12 cellular contexts compared by ENCODE assay signal in the genomic region with DNA sequence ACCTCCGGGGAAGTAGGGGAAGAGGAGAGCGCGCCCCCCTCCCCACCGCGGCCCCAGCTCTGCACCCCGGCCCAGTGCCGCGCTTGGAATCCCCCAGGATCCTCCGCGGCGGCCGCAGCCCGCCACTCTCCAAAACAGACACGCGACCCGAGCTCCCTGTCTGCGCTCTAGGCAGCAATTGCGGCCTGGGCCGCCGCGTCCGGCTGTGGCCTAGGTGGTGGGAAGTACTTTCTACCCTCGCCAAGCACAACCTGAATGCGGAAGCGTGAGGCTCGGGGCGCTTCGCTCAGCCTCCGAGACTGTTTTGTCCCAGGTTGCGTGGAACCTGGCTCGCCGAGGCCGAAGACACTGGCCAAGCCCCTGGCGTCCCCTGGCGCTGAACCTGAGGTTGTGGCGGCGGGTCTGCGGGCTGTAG. TPM values are rescaled to one million over a fixed set of nuclear protein-coding genes. Genes with fewer than 3 reads are reported as not detected.
DNase-seq lines count a peak whose midpoint lies in the region; ATAC-seq and TF ChIP-seq lines count a peak whose summit lies in the region.
"Had no signal": no experiment of that assay in that cellular context is flagged by ENCODE, and none has a peak within 500 bp of the region (broad histone marks: within the 10 kb centered on the region; RNA-seq: fewer than 3 reads in every experiment).

No MANE protein-coding gene starts in this region.

- no peak overlapping the region for H2BK20ac ChIP-seq in IMR-90 (ENCODE audit: low read depth, low read length)

- H3K9me1 ChIP-seq in IMR-90 (ENCODE audit: insufficient read depth, low read length) = no peaks in the 10 kb centered on the region

- intact Hi-C loops in IMR-90 (cut with micrococcal nuclease) = no loop called here

- no peak overlapping the region for H3K27ac ChIP-seq in IMR-90 (ENCODE audit: insufficient read depth, low read length)
- H3K27ac ChIP-seq: spleen had no signal

- no peak overlapping the region for H3K4ac ChIP-seq in IMR-90 (ENCODE audit: low read depth, low read length)

- no peaks in the 10 kb centered on the region for H3K36me3 Mint-ChIP-seq in progenitor cell of endocrine pancreas (ENCODE audit: insufficient read depth)

- CTCF ChIA-PET in IMR-90 (lab: Yijun Ruan, JAX) = interaction anchor here (1.4 kb wide), 1 partner anchor 20 kb away, joined by 3 read pairs; no protein-coding TSS in a partner anchor

- WGBS in IMR-90 (ENCODE audit: extremely low coverage in 2 of 2, insufficient read length in 1 of 2), 2 experiments = 2% methylated on average over 10 of the region's 38 CpGs; no CpG with 5 or more reads in 1 of the 2 experiments

- H3K4me1 Mint-ChIP-seq in progenitor cell of endocrine pancreas (ENCODE audit: low read depth) = peaks cover 18% of the 10 kb centered on the region

- H3K4me3 Mint-ChIP-seq in progenitor cell of endocrine pancreas (ENCODE audit: low read depth) = peak overlapping the region; percentile 53
- H3K4me3 Mint-ChIP-seq: natural killer cell treated with Interleukin-12 subunit alpha and Interleukin-12 subunit beta and Interleukin-15 and Interleukin-18, amount 100 ng/mL, for 72 hours had no signal

- H3K27me3 Mint-ChIP-seq in progenitor cell of endocrine pancreas = peaks cover 92% of the 10 kb centered on the region

- H2BK15ac ChIP-seq in IMR-90 (ENCODE audit: low read depth, low read length) = no peak overlapping the region

- no peak overlapping the region for H2BK120ac ChIP-seq in IMR-90 (ENCODE audit: low read depth, low read length)

- POLR2A ChIA-PET in IMR-90 (lab: Charles Lee; ENCODE audit: unreplicated experiment) = no interaction called here

- TF ChIP-seq RAD21 in IMR-90 (IDR thresholded peaks at IDR 0.05; ENCODE audit: low read length) = no peak

- no peak overlapping the region for H3K14ac ChIP-seq in IMR-90 (replicated peaks; ENCODE audit: low read depth, low read length)

- H3K4me1 ChIP-seq in IMR-90 (ENCODE audit: control insufficient read depth, insufficient read depth, low read length) = no peaks in the 10 kb centered on the region

- H3K36me3 ChIP-seq in IMR-90 (ENCODE audit: control insufficient read depth, insufficient read depth, low read length) = no peaks in the 10 kb centered on the region
- H3K36me3 ChIP-seq: spleen had no signal

- H3K23ac ChIP-seq in IMR-90 (ENCODE audit: low read depth, low read length) = no peak overlapping the region

- H3K4me3 ChIP-seq in IMR-90 (ENCODE audit: insufficient read depth, low read depth, low read length) (no peak overlapping the region), iPS-11a (ENCODE audit: low read depth, low read length) (peak overlapping the region; percentile 34)

- no peak overlapping the region for H2AK5ac ChIP-seq in IMR-90 (ENCODE audit: low read depth, low read length)

- no peak overlapping the region for H3K4me2 ChIP-seq in IMR-90 (ENCODE audit: low read depth, low read length)

- H4K91ac ChIP-seq in IMR-90 (ENCODE audit: insufficient read depth, low read depth, low read length) = no peak overlapping the region

- H3K27ac Mint-ChIP-seq in progenitor cell of endocrine pancreas = no peak overlapping the region
- H3K27ac Mint-ChIP-seq: natural killer cell treated with Interleukin-12 subunit alpha and Interleukin-12 subunit beta and Interleukin-15 and Interleukin-18, amount 100 ng/mL, for 72 hours had no signal

- peak overlapping the region; percentile 74 for H2AK9ac ChIP-seq in IMR-90 (replicated peaks; ENCODE audit: low read depth, low read length, poor library complexity)

- peak overlapping the region; percentile 45 for H2AFZ ChIP-seq in IMR-90 (replicated peaks; ENCODE audit: low read length, poor library complexity)

- no peak overlapping the region for H3K18ac ChIP-seq in IMR-90 (ENCODE audit: low read depth, low read length)

- no peak overlapping the region for H3K9ac ChIP-seq in IMR-90 (ENCODE audit: low read depth, low read length)

- H3K79me1 ChIP-seq in IMR-90 (ENCODE audit: low read depth in 1 of 2, low read length in 2 of 2) = no peaks in the 10 kb centered on the region

- peaks cover 92% of the 10 kb centered on the region for H3K27me3 ChIP-seq in IMR-90 (ENCODE audit: control insufficient read depth, insufficient read depth, low read length)

- no peak overlapping the region for H4K8ac ChIP-seq in IMR-90 (ENCODE audit: low read depth in 2 of 2, low read length in 2 of 2)

- no peak for TF ChIP-seq POLR2A in IMR-90 (IDR thresholded peaks at IDR 0.05; ENCODE audit: low read depth, low read length)

- H3K9me3 Mint-ChIP-seq in progenitor cell of endocrine pancreas (ENCODE audit: low read depth) = no peaks in the 10 kb centered on the region
- H3K9me3 Mint-ChIP-seq: natural killer cell treated with Interleukin-12 subunit alpha and Interleukin-12 subunit beta and Interleukin-15 and Interleukin-18, amount 100 ng/mL, for 72 hours had no signal

- no peak overlapping the region for H2BK5ac ChIP-seq in IMR-90 (ENCODE audit: low read depth, low read length, poor library complexity, severe bottlenecking)

- H4K20me1 ChIP-seq in IMR-90 (ENCODE audit: insufficient read depth, low read length) = no peaks in the 10 kb centered on the region

- BruUV-seq in IMR-90 (replicated peaks; lab: Mats Ljungman, UMichigan) = no TSS peak

- dilution Hi-C loops in IMR-90 (cut with HindIII; ENCODE audit: low sequenced_read_pairs, unreplicated experiment) = no loop called here

- H3K56ac ChIP-seq in IMR-90 (ENCODE audit: extremely low read depth, insufficient read depth, low read length) = no peak overlapping the region

- ATAC-seq in IMR-90 (ENCODE audit: low read depth) = no peak
- ATAC-seq: left cardiac atrium; natural killer cell treated with Interleukin-12 subunit alpha and Interleukin-12 subunit beta and Interleukin-15 and Interleukin-18, amount 100 ng/mL, for 72 hours had no signal

- in situ Hi-C loops in IMR-90 (cut with MboI; ENCODE audit: low sequenced_read_pairs) = no loop called here

- DNase-seq in GM10266 (ENCODE audit: extremely low spot score) (peak; percentile 42), IMR-90 (no peak), progenitor cell of endocrine pancreas (ENCODE audit: low spot score, unreplicated experiment) (no peak), MV-4-11 (lab: John Stamatoyannopoulos, UW) (no peak), NOMO-1 treated with dmso at 0.1 percent for 144 hours (lab: John Stamatoyannopoulos, UW; ENCODE audit: unreplicated experiment) (no peak)
- no peak for DNase-seq in activated CD4-positive, alpha-beta T cell treated with anti-CD3 and anti-CD28 coated beads for 1 hour
- DNase-seq: left cardiac atrium, spleen, T-helper 1 cell had no signal

- no peak for TF ChIP-seq CTCF in GM10266 (IDR thresholded peaks at IDR 0.05; ENCODE audit: control insufficient read depth, insufficient read depth, low read depth, missing control alignments)
- TF ChIP-seq CTCF in IMR-90 (conservative IDR thresholded peaks at IDR 0.05; ENCODE audit: low read depth, low read length) = no peak
- TF ChIP-seq CTCF in progenitor cell of endocrine pancreas (IDR thresholded peaks at IDR 0.05; ENCODE audit: unreplicated experiment) = peak; percentile 21

- H3K9me3 ChIP-seq in IMR-90 (ENCODE audit: control insufficient read depth, insufficient read depth, low read length) = peaks cover 12% of the 10 kb centered on the region

- H4K5ac ChIP-seq in IMR-90 (ENCODE audit: low read depth, low read length) = no peak overlapping the region

TF ChIP-seq in IMR-90, 13 proteins besides CTCF, POLR2A, EP300 and RAD21:
- TF ChIP-seq MXI1 (IDR thresholded peaks at IDR 0.05; ENCODE audit: borderline replicate concordance, low read depth, low read length) (no peak), MAFK (IDR thresholded peaks at IDR 0.05; ENCODE audit: low read depth, low read length) (no peak), RFX5 (IDR thresholded peaks at IDR 0.05; ENCODE audit: low read depth, low read length) (no peak), MAZ (IDR thresholded peaks at IDR 0.05; ENCODE audit: borderline replicate concordance, low read depth, low read length) (no peak), CHD1 (IDR thresholded peaks at IDR 0.05; ENCODE audit: low read depth, low read length) (no peak), ELK1 (IDR thresholded peaks at IDR 0.05; ENCODE audit: borderline replicate concordance, low read depth, low read length) (no peak), BHLHE40 (IDR thresholded peaks at IDR 0.05; ENCODE audit: low read depth, low read length) (no peak), NFE2L2 (IDR thresholded peaks at IDR 0.05; ENCODE audit: low read depth, low read length) (no peak), RCOR1 (IDR thresholded peaks at IDR 0.05; ENCODE audit: insufficient replicate concordance, low read length) (no peak), SMC3 (IDR thresholded peaks at IDR 0.05; ENCODE audit: low read depth, low read length) (no peak), FOS (IDR thresholded peaks at IDR 0.05; ENCODE audit: low read depth, low read length) (no peak), CEBPB (IDR thresholded peaks at IDR 0.05; ENCODE audit: low read depth, low read length) (no peak), USF2 (IDR thresholded peaks at IDR 0.05; ENCODE audit: low read depth, low read length) (no peak)

RNA-seq across cellular contexts. Expression of gene FOXB2, which starts 3.3 kb away (rescaled TPM):
- not detected in 2 replicates for total RNA-seq in IMR-90 (2012; rRNA removed)
- polyA plus RNA-seq in IMR-90 (2012; rRNA removed) = not detected in 2 replicates
- polyA plus RNA-seq in IMR-90 (2012; cell fraction: cytosol; rRNA removed) = not detected in 2 replicates
- polyA plus RNA-seq in IMR-90 (2012; cell fraction: nucleus; rRNA removed; ENCODE audit: low replicate concordance) = not detected in 2 replicates
- total RNA-seq in progenitor cell of endocrine pancreas = not detected in 2 replicates
- total RNA-seq: dermis microvascular lymphatic vessel endothelial cell; left cardiac atrium; natural killer cell treated with Interleukin-12 subunit alpha and Interleukin-12 subunit beta and Interleukin-15 and Interleukin-18, amount 100 ng/mL, for 72 hours; spleen had no signal
- polyA plus RNA-seq: spleen had no signal
